Comparison of ENCODE assay signal across 8 cellular contexts in the genomic region with DNA sequence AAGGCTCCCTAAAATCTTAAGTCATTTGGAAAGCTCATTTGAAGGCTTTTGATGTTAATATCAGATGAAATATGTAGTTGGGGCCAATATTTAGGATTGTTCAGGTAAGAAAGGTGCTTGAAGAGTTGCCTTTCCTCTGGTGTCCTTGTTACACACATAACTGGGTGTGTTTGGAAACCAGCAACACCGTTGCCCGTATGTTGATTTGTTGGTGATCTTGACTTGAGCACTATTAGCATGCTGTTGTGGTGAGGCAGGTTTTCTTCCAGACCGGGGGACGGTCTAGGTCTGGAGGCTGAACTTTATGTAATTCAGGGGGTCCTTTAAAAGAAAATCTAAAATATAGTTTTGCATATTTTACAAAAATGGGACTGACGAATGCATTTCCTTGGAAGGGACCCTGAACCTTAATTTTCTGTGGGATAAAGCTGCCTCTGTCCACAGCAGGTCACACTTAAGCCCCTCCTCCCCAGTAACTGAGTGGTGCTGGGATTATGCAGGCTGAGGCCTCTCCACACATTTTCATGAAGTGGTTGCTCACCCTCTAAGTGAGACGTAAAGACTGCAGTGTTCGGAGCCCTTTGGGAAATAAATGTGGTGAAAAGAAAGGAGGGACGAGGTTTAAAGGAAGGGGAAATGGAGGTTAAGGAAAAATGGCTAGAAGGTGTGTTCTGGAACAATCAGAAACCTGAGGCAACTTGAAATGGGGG. TPM values are rescaled to one million over a fixed set of nuclear protein-coding genes. Genes with fewer than 3 reads are reported as not detected.
A peak's percentile ranks its signal among the peaks of the same experiment; 100 is the strongest.
DNase-seq lines count a peak whose midpoint lies in the region; ATAC-seq, FAIRE-seq and TF ChIP-seq lines count a peak whose summit lies in the region.

No MANE protein-coding gene starts in this region.

- peak overlapping the region; percentile 92 for H3K9ac ChIP-seq in SK-N-MC (ENCODE audit: insufficient read length)

- no peaks in the 10 kb centered on the region for H3K27me3 ChIP-seq in gastroesophageal sphincter

- peak; percentile 38 for FAIRE-seq in GM18507 (lab: Jason Lieb, UNC)

- peak overlapping the region; percentile 12; the same call in 1 of the 2 replicates for H3K27ac ChIP-seq in SK-N-MC
- H3K27ac ChIP-seq in gastroesophageal sphincter, result peak overlapping the region; percentile 82 to 100 (median 100)
- H3K27ac ChIP-seq in skin epidermis, result peak overlapping the region in 20 of 21 experiments; percentile 86 to 99 (median 95)

- WGBS in gastroesophageal sphincter (ENCODE audit: low coverage in 1 of 2), 2 donors, result 11 to 13% methylated on average over 8 of the region's 8 CpGs

- TF ChIP-seq POLR2A in gastroesophageal sphincter (IDR thresholded peaks at IDR 0.05), result no peak

- H3K36me3 ChIP-seq in SK-N-MC (ENCODE audit: insufficient read depth, low read length) (peaks cover 51% of the 10 kb centered on the region), gastroesophageal sphincter (peaks cover 0 to 27% of the 10 kb centered on the region in 2 donors)

- H3K4me3 ChIP-seq in SK-N-MC (peak overlapping the region; percentile 98), gastroesophageal sphincter (peak overlapping the region; percentile 85 to 99), skin epidermis (peak overlapping the region; percentile 71 to 98 (median 88))

- H3K9me3 ChIP-seq in SK-N-MC (ENCODE audit: low read depth, low read length) (no peaks in the 10 kb centered on the region), gastroesophageal sphincter (no peaks in the 10 kb centered on the region)

- no peak for DNase-seq in GM18507 (ENCODE audit: extremely low spot score, insufficient read length, low read depth)
- DNase-seq in SK-N-MC (ENCODE audit: low read depth, low spot score), result no peak
- no peak for DNase-seq in COR-L47 (lab: John Stamatoyannopoulos, UW)
- no peak for DNase-seq in activated CD4-positive, alpha-beta T cell treated with anti-CD3 and anti-CD28 coated beads for 4 hours
- no peak for DNase-seq in NCI-H2029 (lab: John Stamatoyannopoulos, UW)
- no peak for DNase-seq in NCI-H2171 treated with DMSO at 0.1 percent for 48 hours (lab: John Stamatoyannopoulos, UW)

- ATAC-seq in gastroesophageal sphincter, result no peak

- peaks cover 0 to 59% (median 31%) of the 10 kb centered on the region in 3 donors for H3K4me1 ChIP-seq in gastroesophageal sphincter

- TF ChIP-seq EP300 in gastroesophageal sphincter (IDR thresholded peaks at IDR 0.05), result no peak

- no peak for TF ChIP-seq CTCF in gastroesophageal sphincter (IDR thresholded peaks at IDR 0.05)

RNA-seq across cellular contexts. Expression of a gene that starts 1.8 kb away (rescaled TPM):
- total RNA-seq in gastroesophageal sphincter, result 100 to 1,000 TPM; 127 to 263 (median 169) TPM

Comparison
In these comparisons a context has a peak if more than half of its experiments do, and no peak if none do; other contexts are left out.
1. H3K27ac ChIP-seq: peak in every context shown above with its lines; median percentile 100 in gastroesophageal sphincter; 95 in skin epidermis; 12 in SK-N-MC.